Comparison of ENCODE assay signal across 11 cellular contexts in the genomic region with DNA sequence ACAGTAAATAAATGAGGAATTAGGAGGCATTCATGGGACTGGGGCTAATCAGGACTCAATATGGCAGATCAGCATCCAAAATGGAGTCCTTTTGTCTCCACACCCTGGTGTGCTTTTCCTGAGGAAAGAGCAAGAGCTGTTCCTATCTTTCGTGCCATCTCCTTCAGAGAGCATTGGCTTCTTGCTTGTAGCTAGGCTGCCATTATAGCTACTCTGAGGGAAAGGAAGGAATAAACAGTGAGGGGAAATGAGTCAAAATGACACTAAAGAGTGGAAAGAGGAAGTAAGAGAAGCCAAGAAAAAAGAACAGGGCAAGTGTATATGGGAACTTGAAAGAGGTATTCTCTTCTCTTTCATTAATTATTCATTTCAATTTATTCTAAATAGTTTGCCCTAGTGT. TPM values are rescaled to one million over a fixed set of nuclear protein-coding genes. Genes with fewer than 3 reads are reported as not detected.
A peak's percentile ranks its signal among the peaks of the same experiment; 100 is the strongest.
DNase-seq lines count a peak whose midpoint lies in the region; ATAC-seq and TF ChIP-seq lines count a peak whose summit lies in the region.
"Had no signal": no experiment of that assay in that cellular context is flagged by ENCODE, and none has a peak within 500 bp of the region (broad histone marks: within the 10 kb centered on the region; RNA-seq: fewer than 3 reads in every experiment).

No MANE protein-coding gene starts in this region.

- H3K4me3 ChIP-seq in SK-N-SH (ENCODE audit: low read depth in 2 of 2, low read length in 1 of 2) (no peak overlapping the region), osteoblast (ENCODE audit: insufficient read depth, low read length) (no peak overlapping the region), esophagus muscularis mucosa (no peak overlapping the region)
- H3K4me3 ChIP-seq: esophagus squamous epithelium had no signal

- DNase-seq in SK-N-SH (no peak), NOMO-1 treated with dmso at 0.1 percent for 144 hours (lab: John Stamatoyannopoulos, UW; ENCODE audit: unreplicated experiment) (peak; percentile 45), osteoblast (ENCODE audit: insufficient read length, low spot score, missing footprints) (no peak), G401 (ENCODE audit: low spot score) (no peak), esophagus muscularis mucosa (ENCODE audit: extremely low spot score) (no peak)
- DNase-seq in stimulated activated naive CD4-positive, alpha-beta T cell treated with Interleukin-2 at 50 U/mL for 16 hours (lab: John Stamatoyannopoulos, UW) = no peak
- DNase-seq: esophagus squamous epithelium had no signal

- H3K36me3 ChIP-seq in SK-N-SH (replicated peaks in 1 of 2; ENCODE audit: control insufficient read depth in 1 of 2, insufficient read depth in 2 of 2, low read length in 1 of 2) = no peaks in the 10 kb centered on the region
- no peaks in the 10 kb centered on the region for H3K36me3 ChIP-seq in osteoblast (ENCODE audit: insufficient read depth, low read length)
- H3K36me3 ChIP-seq in esophagus muscularis mucosa = no peaks in the 10 kb centered on the region
- H3K36me3 ChIP-seq: esophagus squamous epithelium had no signal

- H3K9me2 ChIP-seq in SK-N-SH = no peaks in the 10 kb centered on the region

- TF ChIP-seq POLR2A in esophagus muscularis mucosa (IDR thresholded peaks at IDR 0.05; ENCODE audit: low read depth) = no peak

- H3K27me3 ChIP-seq in SK-N-SH (ENCODE audit: insufficient read depth) = no peaks in the 10 kb centered on the region
- H3K27me3 ChIP-seq in osteoblast (ENCODE audit: insufficient read depth, low read length) = no peaks in the 10 kb centered on the region
- no peaks in the 10 kb centered on the region for H3K27me3 ChIP-seq in esophagus muscularis mucosa
- H3K27me3 ChIP-seq: esophagus squamous epithelium had no signal

- no peaks in the 10 kb centered on the region for H4K20me1 ChIP-seq in SK-N-SH (ENCODE audit: insufficient read depth)
- no peaks in the 10 kb centered on the region for H4K20me1 ChIP-seq in osteoblast (ENCODE audit: insufficient read depth, low read length)

- CTCF ChIA-PET in SK-N-SH (lab: Yijun Ruan, JAX) = no interaction called here

- H3K4me2 ChIP-seq in SK-N-SH (no peak overlapping the region), osteoblast (ENCODE audit: insufficient read depth, low read length) (no peak overlapping the region)

- in situ Hi-C loops in G401 (cut with HindIII; ENCODE audit: low sequenced_read_pairs) = no loop called here

- peak overlapping the region; percentile 73; the same call in 1 of the 2 replicates for H2AFZ ChIP-seq in SK-N-SH (ENCODE audit: low read depth)
- peak overlapping the region; percentile 78 for H2AFZ ChIP-seq in osteoblast (ENCODE audit: low read length)

- WGBS in SK-N-SH (ENCODE audit: low lambda C conversion rate) = 68% methylated on average over 1 of the region's 1 CpG
- WGBS in esophagus muscularis mucosa = 22% methylated on average over 1 of the region's 1 CpG

- TF ChIP-seq EP300 in SK-N-SH (IDR thresholded peaks at IDR 0.05; ENCODE audit: borderline replicate concordance in 1 of 2, low read depth in 1 of 2, low read length in 1 of 2) = no peak
- TF ChIP-seq EP300 in esophagus muscularis mucosa (IDR thresholded peaks at IDR 0.05) = no peak

- ATAC-seq in SK-N-SH treated with all-trans-retinoic acid at 6 μM for 48 hours (no peak), HG02870 (IDR thresholded peaks at IDR 0.05; ENCODE audit: unreplicated experiment) (peak; percentile 94)

- POLR2A ChIA-PET in SK-N-SH (lab: Yijun Ruan, JAX) = no interaction called here

- H3K9me3 ChIP-seq in SK-N-SH = no peaks in the 10 kb centered on the region
- no peaks in the 10 kb centered on the region for H3K9me3 ChIP-seq in osteoblast (ENCODE audit: low read depth, low read length)
- no peaks in the 10 kb centered on the region for H3K9me3 ChIP-seq in esophagus muscularis mucosa
- H3K9me3 ChIP-seq: esophagus squamous epithelium had no signal

- peaks cover 0 to 8% of the 10 kb centered on the region in 2 experiments; a peak in 1 of 4 replicates for H3K4me1 ChIP-seq in SK-N-SH (ENCODE audit: control insufficient read depth in 1 of 2, insufficient read depth in 2 of 2, low read depth in 1 of 2, low read length in 1 of 2)
- H3K4me1 ChIP-seq in osteoblast (ENCODE audit: insufficient read depth, low read length) = peaks cover 2% of the 10 kb centered on the region
- no peaks in the 10 kb centered on the region for H3K4me1 ChIP-seq in esophagus muscularis mucosa
- H3K4me1 ChIP-seq: esophagus squamous epithelium had no signal

- intact Hi-C loops in esophagus muscularis mucosa (cut with DNase I) = no loop called here

- no peak for TF ChIP-seq RAD21 in SK-N-SH (IDR thresholded peaks at IDR 0.05; ENCODE audit: low read length)

- H3K9ac ChIP-seq in SK-N-SH = no peak overlapping the region

- no peaks in the 10 kb centered on the region for H3F3A ChIP-seq in SK-N-SH (replicated peaks; ENCODE audit: insufficient read depth)

- H3K79me2 ChIP-seq in SK-N-SH (ENCODE audit: insufficient read depth) (no peaks in the 10 kb centered on the region), osteoblast (ENCODE audit: insufficient read depth, low read length) (no peaks in the 10 kb centered on the region)

- TF ChIP-seq CTCF in SK-N-SH (IDR thresholded peaks at IDR 0.05) = no peak
- TF ChIP-seq CTCF in osteoblast (IDR thresholded peaks at IDR 0.05; ENCODE audit: extremely low read depth, low read depth, low read length) = no peak
- no peak for TF ChIP-seq CTCF in esophagus muscularis mucosa (IDR thresholded peaks at IDR 0.05)

- no peak overlapping the region for H3K27ac ChIP-seq in SK-N-SH (ENCODE audit: low read depth in 2 of 2, low read length in 1 of 2)
- H3K27ac ChIP-seq in osteoblast (ENCODE audit: low read depth, low read length) = no peak overlapping the region
- H3K27ac ChIP-seq in esophagus muscularis mucosa (replicated peaks in 1 of 4) = no peak overlapping the region
- H3K27ac ChIP-seq: 22Rv1 had no signal

TF ChIP-seq in SK-N-SH, 30 proteins besides CTCF, POLR2A, EP300 and RAD21:
- TF ChIP-seq GATA2 (CRISPR knock-in tag; IDR thresholded peaks at IDR 0.05) = no peak
TF ChIP-seq in SK-N-SH: peak in this region for 0.

TF ChIP-seq in SK-N-SH treated with all-trans-retinoic acid at 6 μM for 48 hours, 23 proteins besides CTCF, POLR2A, EP300 and RAD21:
- TF ChIP-seq, protein P1, sequence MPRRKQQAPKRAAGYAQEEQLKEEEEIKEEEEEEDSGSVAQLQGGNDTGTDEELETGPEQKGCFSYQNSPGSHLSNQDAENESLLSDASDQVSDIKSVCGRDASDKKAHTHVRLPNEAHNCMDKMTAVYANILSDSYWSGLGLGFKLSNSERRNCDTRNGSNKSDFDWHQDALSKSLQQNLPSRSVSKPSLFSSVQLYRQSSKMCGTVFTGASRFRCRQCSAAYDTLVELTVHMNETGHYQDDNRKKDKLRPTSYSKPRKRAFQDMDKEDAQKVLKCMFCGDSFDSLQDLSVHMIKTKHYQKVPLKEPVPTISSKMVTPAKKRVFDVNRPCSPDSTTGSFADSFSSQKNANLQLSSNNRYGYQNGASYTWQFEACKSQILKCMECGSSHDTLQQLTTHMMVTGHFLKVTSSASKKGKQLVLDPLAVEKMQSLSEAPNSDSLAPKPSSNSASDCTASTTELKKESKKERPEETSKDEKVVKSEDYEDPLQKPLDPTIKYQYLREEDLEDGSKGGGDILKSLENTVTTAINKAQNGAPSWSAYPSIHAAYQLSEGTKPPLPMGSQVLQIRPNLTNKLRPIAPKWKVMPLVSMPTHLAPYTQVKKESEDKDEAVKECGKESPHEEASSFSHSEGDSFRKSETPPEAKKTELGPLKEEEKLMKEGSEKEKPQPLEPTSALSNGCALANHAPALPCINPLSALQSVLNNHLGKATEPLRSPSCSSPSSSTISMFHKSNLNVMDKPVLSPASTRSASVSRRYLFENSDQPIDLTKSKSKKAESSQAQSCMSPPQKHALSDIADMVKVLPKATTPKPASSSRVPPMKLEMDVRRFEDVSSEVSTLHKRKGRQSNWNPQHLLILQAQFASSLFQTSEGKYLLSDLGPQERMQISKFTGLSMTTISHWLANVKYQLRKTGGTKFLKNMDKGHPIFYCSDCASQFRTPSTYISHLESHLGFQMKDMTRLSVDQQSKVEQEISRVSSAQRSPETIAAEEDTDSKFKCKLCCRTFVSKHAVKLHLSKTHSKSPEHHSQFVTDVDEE (CRISPR knock-in tag; IDR thresholded peaks at IDR 0.05) = no peak
- TF ChIP-seq ESRRG (CRISPR knock-in tag; IDR thresholded peaks at IDR 0.05) (no peak), ZNF70 (CRISPR knock-in tag; IDR thresholded peaks at IDR 0.05) (no peak), TOX (CRISPR knock-in tag; IDR thresholded peaks at IDR 0.05; ENCODE audit: borderline replicate concordance) (no peak), CSDC2 (CRISPR knock-in tag; IDR thresholded peaks at IDR 0.05) (no peak), OSR1 (CRISPR knock-in tag; IDR thresholded peaks at IDR 0.05) (no peak)
- TF ChIP-seq, protein P2, sequence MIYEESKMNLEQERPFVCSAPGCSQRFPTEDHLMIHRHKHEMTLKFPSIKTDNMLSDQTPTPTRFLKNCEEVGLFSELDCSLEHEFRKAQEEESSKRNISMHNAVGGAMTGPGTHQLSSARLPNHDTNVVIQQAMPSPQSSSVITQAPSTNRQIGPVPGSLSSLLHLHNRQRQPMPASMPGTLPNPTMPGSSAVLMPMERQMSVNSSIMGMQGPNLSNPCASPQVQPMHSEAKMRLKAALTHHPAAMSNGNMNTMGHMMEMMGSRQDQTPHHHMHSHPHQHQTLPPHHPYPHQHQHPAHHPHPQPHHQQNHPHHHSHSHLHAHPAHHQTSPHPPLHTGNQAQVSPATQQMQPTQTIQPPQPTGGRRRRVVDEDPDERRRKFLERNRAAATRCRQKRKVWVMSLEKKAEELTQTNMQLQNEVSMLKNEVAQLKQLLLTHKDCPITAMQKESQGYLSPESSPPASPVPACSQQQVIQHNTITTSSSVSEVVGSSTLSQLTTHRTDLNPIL (CRISPR knock-in tag; IDR thresholded peaks at IDR 0.05; ENCODE audit: low read depth) = no peak

RNA-seq across cellular contexts. Expression of a gene that starts 8.4 kb away (rescaled TPM):
- polyA plus RNA-seq in SK-N-SH (2012; rRNA removed) = 0.83 and 0.89 TPM in 2 replicates
- 1.2 and 1.8 TPM in 2 replicates for polyA plus RNA-seq in SK-N-SH (2012; cell fraction: cytosol; rRNA removed)
- polyA plus RNA-seq in SK-N-SH (2012; cell fraction: nucleus; rRNA removed) = 0.21 and 0.68 TPM in 2 replicates
- 15.9 and 21.0 TPM in 2 replicates for total RNA-seq in osteoblast
- total RNA-seq in G401 (2014; rRNA removed; shearing (Covaris generic)) = not detected in 2 replicates
- total RNA-seq in esophagus muscularis mucosa = 10 to 100 TPM in 2 of 4 donors, 1 to 10 TPM in 2; 8.3 to 12.0 (median 10.1) TPM

RNA-seq across cellular contexts. Expression of a gene that starts 36.2 kb away (rescaled TPM):
- 2.0 and 2.1 TPM in 2 replicates for polyA plus RNA-seq in SK-N-SH (2012; rRNA removed)
- polyA plus RNA-seq in SK-N-SH (2012; cell fraction: cytosol; rRNA removed) = 2.9 and 3.2 TPM in 2 replicates
- 1.8 and 3.2 TPM in 2 replicates for polyA plus RNA-seq in SK-N-SH (2012; cell fraction: nucleus; rRNA removed)
- total RNA-seq in osteoblast (11.6 and 12.1 TPM in 2 replicates), esophagus muscularis mucosa (1 to 10 TPM; 3.3 to 8.3 (median 5.0) TPM)
- 3.5 and 5.2 TPM in 2 replicates for total RNA-seq in G401 (2014; rRNA removed; shearing (Covaris generic))

RNA-seq across cellular contexts. Expression of a gene that starts 59.5 kb away (rescaled TPM):
- polyA plus RNA-seq in SK-N-SH (2012; rRNA removed) = 0.58 and 1.0 TPM in 2 replicates
- 1.6 and 1.7 TPM in 2 replicates for polyA plus RNA-seq in SK-N-SH (2012; cell fraction: cytosol; rRNA removed)
- polyA plus RNA-seq in SK-N-SH (2012; cell fraction: nucleus; rRNA removed) = 0.50 and 1.3 TPM in 2 replicates
- total RNA-seq in osteoblast (43.1 and 61.6 TPM in 2 replicates), esophagus muscularis mucosa (10 to 100 TPM in 1 of 4 donors, 1 to 10 TPM in 3; 3.5 to 13.3 (median 5.8) TPM)
- not detected in 2 replicates for total RNA-seq in G401 (2014; rRNA removed; shearing (Covaris generic))
- total RNA-seq: HT-29 had no signal
